14 cellular contexts compared by ENCODE assay signal in genomic region chr11:35387341-35387982, GRCh38. TPM values are rescaled to one million over a fixed set of nuclear protein-coding genes. Genes with fewer than 3 reads are reported as not detected.
DNase-seq lines count a peak whose midpoint lies in the region; ATAC-seq and TF ChIP-seq lines count a peak whose summit lies in the region.
"Had no signal": no experiment of that assay in that cellular context is flagged by ENCODE, and none has a peak within 500 bp of the region (broad histone marks: within the 10 kb centered on the region; RNA-seq: fewer than 3 reads in every experiment).

No MANE protein-coding gene starts in this region.

- H3K9ac ChIP-seq in liver (ENCODE audit: low read depth in 1 of 2, low read length in 2 of 2) = no peak overlapping the region

- in situ Hi-C loops in astrocyte of the spinal cord (cut with HindIII; ENCODE audit: low sequenced_read_pairs) = no loop called here

- H3K36me3 ChIP-seq in liver (ENCODE audit: control insufficient read depth in 4 of 4, insufficient read depth in 3 of 4, low read depth in 1 of 4, low read length in 3 of 4) = peaks cover 0 to 2% (median 0%) of the 10 kb centered on the region in 4 donors

- H3K4me3 ChIP-seq in astrocyte of the spinal cord (ENCODE audit: low read depth, low read length) = no peak overlapping the region
- H3K4me3 ChIP-seq in liver (ENCODE audit: low read depth in 1 of 3, low read length in 3 of 3) = no peak overlapping the region

- TF ChIP-seq CTCF in astrocyte of the spinal cord (IDR thresholded peaks at IDR 0.05; ENCODE audit: low read depth, low read length) (no peak), liver (IDR thresholded peaks at IDR 0.05; ENCODE audit: low read depth, low read length, missing input control) (peak; percentile 20)

- H3K9me3 ChIP-seq in liver (ENCODE audit: control insufficient read depth in 4 of 4, low read length in 3 of 4) = no peaks in the 10 kb centered on the region

- H3K36me3 Mint-ChIP-seq in activated CD4-positive, alpha-beta T cell treated with anti-CD3 and anti-CD28 coated beads, Interleukin-2, amount 10 ng/mL, durations not matched to agents 7 days and 5 days (ENCODE audit: low read depth) = no peaks in the 10 kb centered on the region
- H3K36me3 Mint-ChIP-seq: CD4-positive, alpha-beta memory T cell; natural killer cell treated with Interleukin-12 subunit alpha and Interleukin-12 subunit beta and Interleukin-15 and Interleukin-18, amount 100 ng/mL, for 72 hours had no signal

- ATAC-seq in left colon = no peak
- ATAC-seq: natural killer cell treated with Interleukin-12 subunit alpha and Interleukin-12 subunit beta and Interleukin-15 and Interleukin-18, amount 100 ng/mL, for 72 hours had no signal

- DNase-seq in AML-193 (lab: John Stamatoyannopoulos, UW) = peak; percentile 11 to 24
- peak; percentile 42 for DNase-seq in HCEC 1CT
- DNase-seq in astrocyte of the spinal cord (ENCODE audit: low read depth, low spot score) = peak; percentile 16
- no peak for DNase-seq in left colon
- no peak for DNase-seq in GF-D8 (lab: John Stamatoyannopoulos, UW)
- no peak for DNase-seq in activated CD4-positive, CD25-positive, alpha-beta regulatory T cell treated with anti-CD3 and anti-CD28 coated beads, Interleukin-2, amount 50 U/mL, for 72 hours
- DNase-seq in activated CD4-positive, alpha-beta T cell treated with anti-CD3 and anti-CD28 coated beads, Interleukin-2, amount 10 ng/mL, durations not matched to agents 7 days and 5 days = no peak
- DNase-seq: activated CD4-positive, alpha-beta T cell treated with anti-CD3 and anti-CD28 coated beads for 4 hours; CD4-positive, alpha-beta memory T cell; KBM-7; NCI-H187 treated with DMSO at 0.1 percent for 48 hours; NK-92 treated with Interleukin-12 subunit alpha and Interleukin-12 subunit beta, amount 100 ng/mL, for 24 hours had no signal

- no peak overlapping the region for H3K27ac ChIP-seq in liver (ENCODE audit: low read depth in 1 of 2, low read length in 2 of 2)

- H3K27ac Mint-ChIP-seq in activated CD4-positive, alpha-beta T cell treated with anti-CD3 and anti-CD28 coated beads, Interleukin-2, amount 10 ng/mL, durations not matched to agents 7 days and 5 days = no peak overlapping the region

- CTCF ChIA-PET in activated CD4-positive, alpha-beta T cell treated with anti-CD3 and anti-CD28 coated beads, Interleukin-2, amount 10 ng/mL, durations not matched to agents 7 days and 5 days (lab: Charles Lee) = interaction anchor here (0.5 to 2.0 kb wide), 12 partner anchors 9 to 1122 kb away, joined by 3 to 7 read pairs (median 3); no protein-coding TSS in a partner anchor

- intact Hi-C loops in left colon (cut with DNase I, micrococcal nuclease) = no loop called here

- no peaks in the 10 kb centered on the region for H3K27me3 Mint-ChIP-seq in activated CD4-positive, alpha-beta T cell treated with anti-CD3 and anti-CD28 coated beads, Interleukin-2, amount 10 ng/mL, durations not matched to agents 7 days and 5 days
- H3K27me3 Mint-ChIP-seq: CD4-positive, alpha-beta memory T cell had no signal

- H3K4me1 ChIP-seq in liver (ENCODE audit: control insufficient read depth in 4 of 4, insufficient read depth in 4 of 4, low read length in 3 of 4) = peaks cover 0 to 14% (median 11%) of the 10 kb centered on the region in 4 donors

- peaks cover 4% of the 10 kb centered on the region for H3K9me3 Mint-ChIP-seq in activated CD4-positive, alpha-beta T cell treated with anti-CD3 and anti-CD28 coated beads, Interleukin-2, amount 10 ng/mL, durations not matched to agents 7 days and 5 days
- H3K9me3 Mint-ChIP-seq: natural killer cell treated with Interleukin-12 subunit alpha and Interleukin-12 subunit beta and Interleukin-15 and Interleukin-18, amount 100 ng/mL, for 72 hours had no signal

- H3K4me1 Mint-ChIP-seq in activated CD4-positive, alpha-beta T cell treated with anti-CD3 and anti-CD28 coated beads, Interleukin-2, amount 10 ng/mL, durations not matched to agents 7 days and 5 days = peaks cover 18% of the 10 kb centered on the region

- 55% methylated on average over 3 of the region's 3 CpGs for WGBS in liver

- no peak overlapping the region for H3K4me3 Mint-ChIP-seq in activated CD4-positive, alpha-beta T cell treated with anti-CD3 and anti-CD28 coated beads, Interleukin-2, amount 10 ng/mL, durations not matched to agents 7 days and 5 days
- H3K4me3 Mint-ChIP-seq: CD4-positive, alpha-beta memory T cell; natural killer cell treated with Interleukin-12 subunit alpha and Interleukin-12 subunit beta and Interleukin-15 and Interleukin-18, amount 100 ng/mL, for 72 hours had no signal

- peak in 1 of 2 donors; percentile 79 for TF ChIP-seq RAD21 in liver (IDR thresholded peaks at IDR 0.05)

- no peaks in the 10 kb centered on the region for H3K27me3 ChIP-seq in liver (ENCODE audit: control insufficient read depth in 4 of 4, insufficient read depth in 4 of 4, low read length in 3 of 4)

- POLR2A ChIA-PET in activated CD4-positive, alpha-beta T cell treated with anti-CD3 and anti-CD28 coated beads, Interleukin-2, amount 10 ng/mL, durations not matched to agents 7 days and 5 days (lab: Charles Lee) = no interaction called here

TF ChIP-seq in liver, 16 proteins besides CTCF, POLR2A, EP300 and RAD21:
- TF ChIP-seq TAF1 (conservative IDR thresholded peaks at IDR 0.05) (no peak), YY1 (IDR thresholded peaks at IDR 0.05) (peak; percentile 17), GABPA (IDR thresholded peaks at IDR 0.05 in 1 of 2, conservative IDR thresholded peaks at IDR 0.05 in 1 of 2) (no peak)

RNA-seq across cellular contexts. Expression of gene SLC1A2, which starts 31.9 kb away (rescaled TPM):
- total RNA-seq in liver (10 to 100 TPM in 1 of 2 donors, 1 to 10 TPM in 1; 6.4 to 15.7 TPM), left colon (under 1 TPM; 0.43 to 0.50 TPM)
- 10 to 100 TPM; 11.3 to 19.5 TPM for polyA plus RNA-seq in liver
- total RNA-seq in activated CD4-positive, alpha-beta T cell treated with anti-CD3 and anti-CD28 coated beads, Interleukin-2, amount 10 ng/mL, durations not matched to agents 7 days and 5 days = not detected

Comparison
In these comparisons a context has a peak if more than half of its experiments do, and no peak if none do; other contexts are left out.
1. DNase-seq: peak in AML-193 (2 of 2), HCEC 1CT (single experiment) and astrocyte of the spinal cord (single experiment); none in left colon (0 of 2), GF-D8 (single experiment), activated CD4-positive, CD25-positive, alpha-beta regulatory T cell treated with anti-CD3 and anti-CD28 coated beads, Interleukin-2, amount 50 U/mL, for 72 hours (single experiment) and activated CD4-positive, alpha-beta T cell treated with anti-CD3 and anti-CD28 coated beads, Interleukin-2, amount 10 ng/mL, durations not matched to agents 7 days and 5 days (single experiment).
2. RNA of gene SLC1A2, which starts 31.9 kb away (total RNA-seq): 6.4 to 15.7 TPM in liver; 0.43 to 0.50 TPM in left colon and not detected in activated CD4-positive, alpha-beta T cell treated with anti-CD3 and anti-CD28 coated beads, Interleukin-2, amount 10 ng/mL, durations not matched to agents 7 days and 5 days; every median in the first group is over 4 times any median in the second.